ENCODE assay signal across 8 cellular contexts in the genomic region with DNA sequence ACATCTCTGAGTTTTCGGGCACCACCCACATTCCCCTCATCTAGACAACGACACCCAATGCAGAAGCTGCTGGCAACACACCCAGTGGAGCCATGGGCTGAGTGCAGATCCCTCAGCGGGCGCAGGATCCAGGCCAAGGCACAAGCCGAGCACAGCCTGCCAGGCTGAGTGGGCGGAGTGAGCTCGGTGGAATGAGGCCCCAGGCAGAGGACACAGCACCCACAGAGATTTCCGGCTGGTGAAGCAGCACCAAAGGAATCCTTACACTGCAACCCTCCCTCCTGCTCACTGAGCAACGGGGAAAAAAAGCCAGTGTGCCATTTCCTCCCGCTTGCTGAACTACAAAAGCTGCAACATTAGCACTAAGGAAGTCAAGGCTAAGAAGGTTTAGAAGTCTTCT. TPM values are rescaled to one million over a fixed set of nuclear protein-coding genes. Genes with fewer than 3 reads are reported as not detected.
DNase-seq lines count a peak whose midpoint lies in the region; ATAC-seq and TF ChIP-seq lines count a peak whose summit lies in the region.

No MANE protein-coding gene starts in this region.

- H3K36me3 Mint-ChIP-seq in Caco-2 (ENCODE audit: insufficient read depth, unreplicated experiment), result no peaks in the 10 kb centered on the region

- CTCF ChIA-PET in Caco-2 (lab: Charles Lee), result no interaction called here

- ATAC-seq in stimulated activated naive CD8-positive, alpha-beta T cell treated with anti-CD3 and anti-CD28 coated beads, Interleukin-15, amount 100 ng/mL, for 72 hours, result peak; percentile 96
- ATAC-seq in GM19351 (IDR thresholded peaks at IDR 0.05; ENCODE audit: unreplicated experiment), result no peak

- WGBS in lower leg skin, 2 donors, result 31 to 35% methylated on average over 10 of the region's 10 CpGs

- no peak for TF ChIP-seq POLR2A in lower leg skin (IDR thresholded peaks at IDR 0.05)

- peak overlapping the region; percentile 47 for H3K27ac ChIP-seq in brain microvascular endothelial cell

- DNase-seq in COLO829 (ENCODE audit: low spot score), result peak; percentile 87
- peak; percentile 24 for DNase-seq in T-helper 22 cell (ENCODE audit: low read depth)
- peak; percentile 92 for DNase-seq in brain microvascular endothelial cell
- DNase-seq in lower leg skin (ENCODE audit: low spot score in 2 of 2), result peak; percentile 49 to 91
- peak; percentile 18 to 42 for DNase-seq in stimulated activated naive CD8-positive, alpha-beta T cell treated with anti-CD3 and anti-CD28 coated beads, Interleukin-15, amount 100 ng/mL, for 72 hours
- DNase-seq in Caco-2, result no peak
- DNase-seq in DMS 273 treated with DMSO at 0.1 percent for 48 hours (lab: John Stamatoyannopoulos, UW), result no peak

- POLR2A ChIA-PET in Caco-2 (lab: Charles Lee), result no interaction called here

- H3K4me1 Mint-ChIP-seq in stimulated activated naive CD8-positive, alpha-beta T cell treated with anti-CD3 and anti-CD28 coated beads, Interleukin-15, amount 100 ng/mL, for 72 hours, result no peaks in the 10 kb centered on the region
- peaks cover 7% of the 10 kb centered on the region for H3K4me1 Mint-ChIP-seq in Caco-2 (ENCODE audit: low read depth, unreplicated experiment)

- H3K9me3 ChIP-seq in Caco-2, result no peaks in the 10 kb centered on the region

- H3K4me1 ChIP-seq in Caco-2, result peaks cover 20% of the 10 kb centered on the region

- intact Hi-C loops in lower leg skin (cut with DNase I; ENCODE audit: low total_unique reads) (no loop called here), Caco-2 (cut with micrococcal nuclease; ENCODE audit: unreplicated experiment) (no loop called here)

- peak overlapping the region; percentile 25 to 39 for H3K4me3 Mint-ChIP-seq in stimulated activated naive CD8-positive, alpha-beta T cell treated with anti-CD3 and anti-CD28 coated beads, Interleukin-15, amount 100 ng/mL, for 72 hours
- H3K4me3 Mint-ChIP-seq in Caco-2 (ENCODE audit: unreplicated experiment), result no peak overlapping the region

- no peaks in the 10 kb centered on the region for H3K27me3 ChIP-seq in brain microvascular endothelial cell (replicated peaks)
- no peaks in the 10 kb centered on the region for H3K27me3 ChIP-seq in Caco-2 (replicated peaks; ENCODE audit: control insufficient read depth, insufficient read depth, low read length)

- no peaks in the 10 kb centered on the region for H3K27me3 Mint-ChIP-seq in stimulated activated naive CD8-positive, alpha-beta T cell treated with anti-CD3 and anti-CD28 coated beads, Interleukin-15, amount 100 ng/mL, for 72 hours
- H3K27me3 Mint-ChIP-seq in Caco-2 (ENCODE audit: insufficient read depth, unreplicated experiment), result no peaks in the 10 kb centered on the region

- no peak overlapping the region for H3K4me3 ChIP-seq in brain microvascular endothelial cell (ENCODE audit: low read depth, low read length)
- no peak overlapping the region for H3K4me3 ChIP-seq in lower leg skin (ENCODE audit: low read depth, poor library complexity, severe bottlenecking)
- no peak overlapping the region for H3K4me3 ChIP-seq in Caco-2 (ENCODE audit: low read depth, low read length)

- TF ChIP-seq CTCF in brain microvascular endothelial cell (IDR thresholded peaks at IDR 0.05; ENCODE audit: low read depth, low read length, missing control alignments) (no peak), lower leg skin (IDR thresholded peaks at IDR 0.05) (no peak), Caco-2 (IDR thresholded peaks at IDR 0.05; ENCODE audit: insufficient read depth in 1 of 2, low read depth in 1 of 2, low read length in 1 of 2, severe bottlenecking in 1 of 2, unreplicated experiment in 1 of 2) (no peak)

- no TSS peak for BruUV-seq in Caco-2 (replicated peaks; lab: Mats Ljungman, UMichigan)

- peak overlapping the region in 1 of 2 donors; percentile 29 for H3K27ac Mint-ChIP-seq in stimulated activated naive CD8-positive, alpha-beta T cell treated with anti-CD3 and anti-CD28 coated beads, Interleukin-15, amount 100 ng/mL, for 72 hours
- H3K27ac Mint-ChIP-seq in Caco-2 (ENCODE audit: unreplicated experiment), result no peak overlapping the region

- H3K36me3 ChIP-seq in brain microvascular endothelial cell (replicated peaks) (peaks cover 3% of the 10 kb centered on the region), Caco-2 (ENCODE audit: control insufficient read depth, insufficient read depth, low read length) (no peaks in the 10 kb centered on the region)

- no peaks in the 10 kb centered on the region for H3K9me3 Mint-ChIP-seq in stimulated activated naive CD8-positive, alpha-beta T cell treated with anti-CD3 and anti-CD28 coated beads, Interleukin-15, amount 100 ng/mL, for 72 hours
- no peaks in the 10 kb centered on the region for H3K9me3 Mint-ChIP-seq in Caco-2 (ENCODE audit: unreplicated experiment)

- in situ Hi-C loops in brain microvascular endothelial cell (cut with HindIII; ENCODE audit: low pct_ligation_motif_present, low sequenced_read_pairs), result no loop called here

RNA-seq across cellular contexts. Expression of gene ZMAT3, which starts 34.2 kb away (rescaled TPM):
- total RNA-seq in lower leg skin, result 10 to 100 TPM in 2 of 4 donors, 1 to 10 TPM in 2; 6.3 to 11.2 (median 10.2) TPM
- total RNA-seq in Caco-2 (2022), result 7.6 and 8.8 TPM in 2 replicates

Comparison
In these comparisons a context has a peak if more than half of its experiments do, and no peak if none do; other contexts are left out.
1. DNase-seq: peak in COLO829 (single experiment), T-helper 22 cell (single experiment), brain microvascular endothelial cell (single experiment), lower leg skin (2 of 2) and stimulated activated naive CD8-positive, alpha-beta T cell treated with anti-CD3 and anti-CD28 coated beads, Interleukin-15, amount 100 ng/mL, for 72 hours (2 of 2); none in Caco-2 (0 of 2) and DMS 273 treated with DMSO at 0.1 percent for 48 hours (single experiment).